Comparison of ENCODE assay signal across 23 cellular contexts in the genomic region with DNA sequence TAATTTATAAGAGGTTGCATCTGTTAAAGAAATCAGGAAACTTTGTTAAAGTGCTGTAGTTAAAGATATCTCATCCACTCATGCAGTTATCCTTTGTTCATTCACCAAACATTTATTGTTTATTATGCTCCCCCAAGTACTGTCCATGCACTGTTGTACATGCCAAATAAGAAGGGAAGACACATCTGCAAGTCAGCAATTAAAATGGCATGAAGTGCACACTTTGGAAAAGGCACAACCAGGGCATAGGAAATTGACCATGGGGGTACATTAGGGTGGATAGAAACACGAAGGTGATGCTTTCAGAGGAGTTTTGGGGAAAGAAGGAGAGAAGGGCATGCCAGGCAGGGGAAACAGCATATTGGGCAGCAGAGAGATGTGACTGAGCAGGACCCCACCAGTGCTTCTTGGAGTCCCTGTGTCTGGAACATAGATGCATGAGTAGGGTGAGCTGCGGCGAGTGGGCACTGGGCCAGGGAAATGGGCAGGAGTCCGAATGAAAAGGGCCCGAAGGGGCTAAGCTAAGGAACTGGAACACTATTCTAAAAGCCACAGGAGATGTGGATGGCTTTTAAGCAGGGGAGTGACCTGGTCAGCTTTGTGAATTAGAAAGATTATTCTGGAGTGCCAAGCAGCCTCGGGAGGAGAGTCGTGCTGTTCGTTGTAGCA.
"Had no signal": no experiment of that assay in that cellular context is flagged by ENCODE, and none has a peak within 500 bp of the region (broad histone marks: within the 10 kb centered on the region; RNA-seq: fewer than 3 reads in every experiment).

No MANE protein-coding gene starts in this region.

- H3K27ac ChIP-seq: adrenal gland, ascending aorta, foreskin keratinocyte, left lung, neural progenitor cell, upper lobe of left lung had no signal

- H3K4me3 ChIP-seq: adrenal gland, ascending aorta, left lung, neural progenitor cell, upper lobe of left lung had no signal

- H3K4me1 ChIP-seq: adrenal gland, ascending aorta, foreskin keratinocyte, left lung, upper lobe of left lung had no signal

- DNase-seq: activated B cell treated with CpG ODN at 0.5 μM for 24 hours; activated CD4-positive, alpha-beta T cell treated with anti-CD3 and anti-CD28 coated beads for 36 hours; activated CD4-positive, alpha-beta T cell treated with anti-CD3 and anti-CD28 coated beads, Interleukin-2, amount 50 U/mL, for 4 hours; activated CD8-positive, alpha-beta memory T cell treated with anti-CD3 and anti-CD28 coated beads for 24 hours; activated CD8-positive, alpha-beta memory T cell treated with anti-CD3 and anti-CD28 coated beads, Interleukin-2, amount 50 U/mL, for 4 hours; activated naive CD4-positive, alpha-beta T cell; activated T-cell treated with anti-CD3 and anti-CD28 coated beads, Interleukin-2, amount 50 U/mL, for 24 hours; adrenal gland; central memory CD4-positive, alpha-beta T cell; effector memory CD4-positive, alpha-beta T cell; foreskin keratinocyte; glutamatergic neuron; hippocampal formation; kidney glomerular epithelial cell; left lung; naive thymus-derived CD8-positive, alpha-beta T cell; stimulated activated CD4-positive, alpha-beta T cell treated with anti-CD3 and anti-CD28 coated beads, Interleukin-4, amount 100 ng/mL, for 24 hours; stimulated activated naive CD4-positive, alpha-beta T cell treated with Interleukin-2 at 50 U/mL for 16 hours; T-helper 9 cell; upper lobe of left lung had no signal

- ATAC-seq: activated CD4-positive, alpha-beta T cell treated with anti-CD3 and anti-CD28 coated beads for 36 hours; activated T-helper 17 cell treated with anti-CD3 and anti-CD28 coated beads, Interleukin-2, amount 50 U/mL, for 72 hours; foreskin keratinocyte; left lung; naive thymus-derived CD8-positive, alpha-beta T cell had no signal

- H3K9me3 ChIP-seq: adrenal gland, ascending aorta, left lung, upper lobe of left lung had no signal

- H3K27me3 ChIP-seq: ascending aorta, upper lobe of left lung had no signal

- H3K36me3 ChIP-seq: adrenal gland, ascending aorta, left lung, neural progenitor cell, upper lobe of left lung had no signal
